Comparison of ENCODE assay signal across 23 cellular contexts in the genomic region with DNA sequence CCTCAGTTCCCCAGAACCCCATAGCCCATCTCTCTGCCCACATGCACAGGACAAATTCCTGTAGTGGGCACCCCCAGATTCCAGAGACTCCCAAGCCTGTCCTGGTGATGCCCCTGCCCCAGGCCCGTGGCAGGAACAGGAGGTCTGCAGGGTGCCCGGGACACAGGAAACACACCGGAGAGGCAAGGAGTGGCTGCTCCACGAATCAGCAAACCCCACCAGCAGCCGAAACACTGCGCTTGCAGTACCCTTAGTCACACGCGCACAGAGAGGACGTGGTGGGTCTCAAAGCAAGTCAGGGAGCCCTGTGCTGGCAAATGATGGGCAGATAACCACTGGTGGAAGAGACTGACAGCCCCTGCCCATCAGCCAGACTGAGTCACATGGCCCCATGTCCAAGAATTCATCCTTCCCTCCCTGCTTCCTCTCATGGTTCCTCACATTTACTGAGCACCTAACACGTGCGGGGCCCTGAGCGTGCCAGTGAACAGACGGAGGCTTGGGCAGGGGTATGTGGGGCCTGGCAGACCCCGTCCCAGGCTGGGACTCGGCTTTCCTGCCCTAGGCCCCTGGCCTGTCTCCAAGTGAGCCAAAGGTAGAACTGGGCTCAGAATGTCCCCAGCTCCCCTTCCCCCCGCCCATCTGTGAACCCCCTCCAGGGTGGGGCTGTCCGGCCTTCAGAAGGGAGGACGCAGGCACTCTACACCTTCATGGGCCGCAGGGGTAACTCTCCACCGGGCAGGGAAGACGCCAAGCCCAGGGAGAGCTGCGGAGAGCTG.
DNase-seq lines count a peak whose midpoint lies in the region; ATAC-seq, FAIRE-seq and TF ChIP-seq lines count a peak whose summit lies in the region.
"Had no signal": no experiment of that assay in that cellular context is flagged by ENCODE, and none has a peak within 500 bp of the region (broad histone marks: within the 10 kb centered on the region; RNA-seq: fewer than 3 reads in every experiment).

No MANE protein-coding gene starts in this region.

- POLR2A ChIA-PET in CD4-positive, alpha-beta T cell (lab: Charles Lee): no interaction called here

- TF ChIP-seq CTCF in endodermal cell (conservative IDR thresholded peaks at IDR 0.05) (no peak), upper lobe of right lung (IDR thresholded peaks at IDR 0.05) (no peak)
- TF ChIP-seq CTCF in CD4-positive, alpha-beta T cell (IDR thresholded peaks at IDR 0.05): no peak

- no peak for TF ChIP-seq POLR2A in GM12892 (IDR thresholded peaks at IDR 0.05; ENCODE audit: low read depth, low read length)

- no peaks in the 10 kb centered on the region for H3K9me3 Mint-ChIP-seq in activated T-cell treated with anti-CD3 and anti-CD28 coated beads, Interleukin-2, amount 50 U/mL, for 24 hours
- no peaks in the 10 kb centered on the region for H3K9me3 Mint-ChIP-seq in activated T-cell treated with anti-CD3 and anti-CD28 coated beads, Interleukin-2, amount 50 U/mL, for 72 hours
- H3K9me3 Mint-ChIP-seq in endodermal cell: no peaks in the 10 kb centered on the region
- no peaks in the 10 kb centered on the region for H3K9me3 Mint-ChIP-seq in CD4-positive, alpha-beta T cell
- H3K9me3 Mint-ChIP-seq: H9 had no signal

- H3K27ac Mint-ChIP-seq in activated T-cell treated with anti-CD3 and anti-CD28 coated beads, Interleukin-2, amount 50 U/mL, for 24 hours: no peak overlapping the region
- H3K27ac Mint-ChIP-seq in activated T-cell treated with anti-CD3 and anti-CD28 coated beads, Interleukin-2, amount 50 U/mL, for 72 hours: no peak overlapping the region
- H3K27ac Mint-ChIP-seq in endodermal cell: no peak overlapping the region
- no peak overlapping the region for H3K27ac Mint-ChIP-seq in CD4-positive, alpha-beta T cell

- intact Hi-C loops in upper lobe of right lung (cut with DNase I): no loop called here
- intact Hi-C loops in CD4-positive, alpha-beta T cell (cut with DNase I, micrococcal nuclease): no loop called here

- no peak overlapping the region for H2BK5ac ChIP-seq in mesenchymal stem cell (ENCODE audit: low read depth, low read length, poor library complexity, severe bottlenecking)

- H3K36me3 ChIP-seq in endodermal cell (ENCODE audit: control insufficient read depth, insufficient read depth, low read length): no peaks in the 10 kb centered on the region
- H3K36me3 ChIP-seq in mesenchymal stem cell (ENCODE audit: control insufficient read depth in 1 of 2, insufficient read depth in 2 of 2, low read depth in 1 of 2, low read length in 2 of 2): no peaks in the 10 kb centered on the region
- H3K36me3 ChIP-seq in upper lobe of right lung: no peaks in the 10 kb centered on the region

- peak overlapping the region; percentile 35 for H3K4me3 Mint-ChIP-seq in activated T-cell treated with anti-CD3 and anti-CD28 coated beads, Interleukin-2, amount 50 U/mL, for 24 hours
- H3K4me3 Mint-ChIP-seq in activated T-cell treated with anti-CD3 and anti-CD28 coated beads, Interleukin-2, amount 50 U/mL, for 72 hours: no peak overlapping the region
- H3K4me3 Mint-ChIP-seq in endodermal cell: no peak overlapping the region
- H3K4me3 Mint-ChIP-seq in CD4-positive, alpha-beta T cell: no peak overlapping the region
- H3K4me3 Mint-ChIP-seq: H9 had no signal

- no peak overlapping the region for H2BK12ac ChIP-seq in mesenchymal stem cell (ENCODE audit: low read length in 2 of 2)

- no peaks in the 10 kb centered on the region for H3K36me3 Mint-ChIP-seq in activated T-cell treated with anti-CD3 and anti-CD28 coated beads, Interleukin-2, amount 50 U/mL, for 24 hours (ENCODE audit: low read depth)
- H3K36me3 Mint-ChIP-seq in activated T-cell treated with anti-CD3 and anti-CD28 coated beads, Interleukin-2, amount 50 U/mL, for 72 hours (ENCODE audit: insufficient read depth in 2 of 2): no peaks in the 10 kb centered on the region
- H3K36me3 Mint-ChIP-seq in endodermal cell (ENCODE audit: low read depth): no peaks in the 10 kb centered on the region
- H3K36me3 Mint-ChIP-seq in CD4-positive, alpha-beta T cell (ENCODE audit: low read depth): no peaks in the 10 kb centered on the region
- H3K36me3 Mint-ChIP-seq: CD4-positive, alpha-beta memory T cell had no signal

- H2AFZ ChIP-seq in mesenchymal stem cell (ENCODE audit: low read depth, low read length): no peak overlapping the region

- no peak overlapping the region for H3K9ac ChIP-seq in endodermal cell (ENCODE audit: extremely low read depth, low read length, poor library complexity, severe bottlenecking)
- H3K9ac ChIP-seq in mesenchymal stem cell (ENCODE audit: low read length): no peak overlapping the region

- no peak overlapping the region for H2AK5ac ChIP-seq in mesenchymal stem cell (ENCODE audit: low read length, severe bottlenecking)

- no peak for ATAC-seq in activated T-cell treated with anti-CD3 and anti-CD28 coated beads, Interleukin-2, amount 50 U/mL, for 72 hours (replicated peaks in 1 of 2)
- no peak for ATAC-seq in upper lobe of right lung
- no peak for ATAC-seq in CD4-positive, alpha-beta T cell (ENCODE audit: poor library complexity)
- ATAC-seq: PC-3 had no signal

- H3K14ac ChIP-seq in mesenchymal stem cell (ENCODE audit: low read length in 2 of 2): no peak overlapping the region

- H2BK15ac ChIP-seq in mesenchymal stem cell (ENCODE audit: low read depth, poor library complexity, severe bottlenecking): peak overlapping the region; percentile 6

- H3K79me1 ChIP-seq in mesenchymal stem cell (replicated peaks; ENCODE audit: low read length, poor library complexity, severe bottlenecking): no peaks in the 10 kb centered on the region

- H3K4me1 ChIP-seq in endodermal cell (ENCODE audit: control insufficient read depth, insufficient read depth, low read length) (no peaks in the 10 kb centered on the region), mesenchymal stem cell (ENCODE audit: control insufficient read depth, insufficient read depth, low read depth, low read length) (peaks cover 7% of the 10 kb centered on the region), upper lobe of right lung (no peaks in the 10 kb centered on the region)

- H4K91ac ChIP-seq in mesenchymal stem cell (ENCODE audit: low read length): no peak overlapping the region

- FAIRE-seq in GM12892 (lab: Jason Lieb, UNC): no peak
- FAIRE-seq: GM12891, GM18507 had no signal

- no peak overlapping the region for H4K8ac ChIP-seq in mesenchymal stem cell (ENCODE audit: low read length)

- no peak overlapping the region for H2BK120ac ChIP-seq in mesenchymal stem cell (ENCODE audit: low read depth, low read length)

- no peak overlapping the region for H3K4ac ChIP-seq in mesenchymal stem cell (ENCODE audit: low read depth in 1 of 2, low read length in 2 of 2)

- no peak for DNase-seq in activated T-cell treated with anti-CD3 and anti-CD28 coated beads, Interleukin-2, amount 50 U/mL, for 24 hours
- no peak for DNase-seq in activated T-cell treated with anti-CD3 and anti-CD28 coated beads, Interleukin-2, amount 50 U/mL, for 72 hours
- DNase-seq in endodermal cell (peak; percentile 46), mesenchymal stem cell (no peak), upper lobe of right lung (peak; percentile 57), GM12892 (ENCODE audit: insufficient read length) (no peak), hippocampal formation (lab: John Stamatoyannopoulos, UW) (no peak)
- DNase-seq in CD4-positive, alpha-beta T cell: no peak
- DNase-seq: AML-193; CD4-positive, alpha-beta memory T cell; H9; IMR-90; Karpas-422; NCI-H1436 treated with DMSO at 0.1 percent for 48 hours; NCI-H2029; NCI-H2171; NCI-H526; PC-3; RPMI8226; SIG-M5 had no signal

- CTCF ChIA-PET in CD4-positive, alpha-beta T cell (lab: Charles Lee): no interaction called here

- H3K27ac ChIP-seq in endodermal cell (ENCODE audit: low read depth, low read length) (no peak overlapping the region), mesenchymal stem cell (ENCODE audit: low read length, poor library complexity, severe bottlenecking) (no peak overlapping the region), upper lobe of right lung (no peak overlapping the region)
- H3K27ac ChIP-seq in CD4-positive, alpha-beta T cell (ENCODE audit: low read depth, low read length): no peak overlapping the region
- H3K27ac ChIP-seq: 22Rv1 had no signal

- H3K23ac ChIP-seq in mesenchymal stem cell (ENCODE audit: low read length in 2 of 2): no peak overlapping the region

- no peak overlapping the region for H3K4me2 ChIP-seq in mesenchymal stem cell (ENCODE audit: low read length, poor library complexity, severe bottlenecking)

- peaks cover 76% of the 10 kb centered on the region for H3K27me3 Mint-ChIP-seq in activated T-cell treated with anti-CD3 and anti-CD28 coated beads, Interleukin-2, amount 50 U/mL, for 24 hours
- H3K27me3 Mint-ChIP-seq in activated T-cell treated with anti-CD3 and anti-CD28 coated beads, Interleukin-2, amount 50 U/mL, for 72 hours (ENCODE audit: low read depth): peaks cover 61% of the 10 kb centered on the region
- peaks cover 3% of the 10 kb centered on the region for H3K27me3 Mint-ChIP-seq in endodermal cell (ENCODE audit: insufficient read depth)
- H3K27me3 Mint-ChIP-seq in CD4-positive, alpha-beta T cell: peaks cover 49% of the 10 kb centered on the region

- no peak overlapping the region for H3K4me3 ChIP-seq in endodermal cell (ENCODE audit: low read length)
- no peak overlapping the region for H3K4me3 ChIP-seq in mesenchymal stem cell (ENCODE audit: insufficient read depth in 1 of 2, low read depth in 1 of 2, low read length in 2 of 2)
- no peak overlapping the region for H3K4me3 ChIP-seq in upper lobe of right lung

- 87 to 95% methylated on average over 20 to 22 of the region's 22 CpGs for WGBS in endodermal cell (ENCODE audit: insufficient coverage in 1 of 2, insufficient read length in 1 of 2), 2 experiments
- WGBS in mesenchymal stem cell: 87% methylated on average over 22 of the region's 22 CpGs

- H3K4me1 Mint-ChIP-seq in activated T-cell treated with anti-CD3 and anti-CD28 coated beads, Interleukin-2, amount 50 U/mL, for 24 hours (ENCODE audit: low read depth): peaks cover 7% of the 10 kb centered on the region
- H3K4me1 Mint-ChIP-seq in activated T-cell treated with anti-CD3 and anti-CD28 coated beads, Interleukin-2, amount 50 U/mL, for 72 hours (ENCODE audit: low read depth): no peaks in the 10 kb centered on the region
- no peaks in the 10 kb centered on the region for H3K4me1 Mint-ChIP-seq in endodermal cell
- no peaks in the 10 kb centered on the region for H3K4me1 Mint-ChIP-seq in CD4-positive, alpha-beta T cell (ENCODE audit: low read depth)

- H3K27me3 ChIP-seq in endodermal cell (ENCODE audit: control insufficient read depth, insufficient read depth, low read length, poor library complexity, severe bottlenecking) (no peaks in the 10 kb centered on the region), mesenchymal stem cell (ENCODE audit: control insufficient read depth in 1 of 2, insufficient read depth in 1 of 2, low read length in 2 of 2) (peaks cover 72 to 79% of the 10 kb centered on the region in 2 experiments), upper lobe of right lung (peaks cover 20% of the 10 kb centered on the region)
- peaks cover 17% of the 10 kb centered on the region for H3K27me3 ChIP-seq in CD4-positive, alpha-beta T cell (ENCODE audit: control insufficient read depth, insufficient read depth, low read length)

- H3K18ac ChIP-seq in mesenchymal stem cell (ENCODE audit: low read depth in 1 of 2, low read length in 2 of 2): no peak overlapping the region

- H3K9me3 ChIP-seq in endodermal cell (ENCODE audit: control insufficient read depth, low read length) (no peaks in the 10 kb centered on the region), mesenchymal stem cell (ENCODE audit: control insufficient read depth, low read length) (no peaks in the 10 kb centered on the region), upper lobe of right lung (no peaks in the 10 kb centered on the region)
- no peaks in the 10 kb centered on the region for H3K9me3 ChIP-seq in CD4-positive, alpha-beta T cell (ENCODE audit: control insufficient read depth, low read length)

Comparison
In these comparisons a context has a peak if more than half of its experiments do, and no peak if none do; other contexts are left out.
1. DNase-seq: peak in endodermal cell (single experiment) and upper lobe of right lung (single experiment); none in activated T-cell treated with anti-CD3 and anti-CD28 coated beads, Interleukin-2, amount 50 U/mL, for 24 hours (single experiment), activated T-cell treated with anti-CD3 and anti-CD28 coated beads, Interleukin-2, amount 50 U/mL, for 72 hours (0 of 2), mesenchymal stem cell (single experiment), GM12892 (single experiment), CD4-positive, alpha-beta T cell (0 of 10) and hippocampal formation (0 of 2).